In the genomic region with DNA sequence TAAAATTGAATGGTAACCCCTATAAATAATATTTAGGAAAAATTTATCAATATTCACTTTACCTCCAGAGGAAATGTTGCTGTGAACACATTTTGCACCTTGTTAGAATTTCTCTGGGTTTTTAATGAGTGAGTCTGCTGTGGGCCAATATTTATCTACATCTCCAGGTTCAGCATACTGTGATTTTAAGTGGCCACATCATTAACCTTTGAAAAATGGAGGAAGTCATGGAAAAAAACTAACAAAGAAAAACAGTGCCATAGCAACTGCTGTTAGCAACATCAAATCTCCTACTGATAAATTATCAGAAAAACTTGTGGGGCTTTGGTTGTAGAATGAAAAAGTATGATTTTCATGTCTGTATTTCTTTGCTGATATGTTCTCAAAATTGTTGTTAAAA, we compare ENCODE assay signal across 33 cellular contexts. TPM values are rescaled to one million over a fixed set of nuclear protein-coding genes. Genes with fewer than 3 reads are reported as not detected.
"Had no signal": no experiment of that assay in that cellular context is flagged by ENCODE, and none has a peak within 500 bp of the region (broad histone marks: within the 10 kb centered on the region; RNA-seq: fewer than 3 reads in every experiment).

No MANE protein-coding gene starts in this region.

- H3K27ac ChIP-seq: adrenal gland, body of pancreas, gastrocnemius medialis had no signal

- H3K27ac Mint-ChIP-seq: activated B cell treated with CpG ODN at 0.5 μM for 24 hours; activated CD8-positive, alpha-beta memory T cell treated with anti-CD3 and anti-CD28 coated beads, Interleukin-2, amount 10 ng/mL, durations not matched to agents 7 days and 5 days; activated CD8-positive, alpha-beta T cell treated with anti-CD3 and anti-CD28 coated beads for 36 hours; activated naive CD8-positive, alpha-beta T cell; activated T-cell treated with anti-CD3 and anti-CD28 coated beads, Interleukin-2, amount 50 U/mL, for 72 hours; nephron; progenitor cell of endocrine pancreas; stimulated activated memory B cell treated with anti-CD40 and anti-IgM and Interleukin-4, amounts not matched to agents 10 μg/mL and 1 μg/mL and 100 μg/mL, for 72 hours; stimulated activated naive CD8-positive, alpha-beta T cell treated with anti-CD3 and anti-CD28 coated beads, Interleukin-15, amount 100 ng/mL, for 72 hours had no signal

- FAIRE-seq: colon, endometrium had no signal

- H3K4me1 Mint-ChIP-seq: activated B cell treated with CpG ODN at 0.5 μM for 24 hours; activated CD8-positive, alpha-beta memory T cell treated with anti-CD3 and anti-CD28 coated beads, Interleukin-2, amount 10 ng/mL, durations not matched to agents 7 days and 5 days; nephron; stimulated activated memory B cell treated with anti-CD40 and anti-IgM and Interleukin-4, amounts not matched to agents 10 μg/mL and 1 μg/mL and 100 μg/mL, for 72 hours; stimulated activated naive CD8-positive, alpha-beta T cell treated with anti-CD3 and anti-CD28 coated beads, Interleukin-15, amount 100 ng/mL, for 72 hours had no signal

- H3K27me3 ChIP-seq: adrenal gland, body of pancreas, gastrocnemius medialis had no signal

- H3K4me2 ChIP-seq: smooth muscle cell had no signal

- H3K27me3 Mint-ChIP-seq: activated B cell treated with CpG ODN at 0.5 μM for 24 hours; activated CD8-positive, alpha-beta memory T cell treated with anti-CD3 and anti-CD28 coated beads, Interleukin-2, amount 10 ng/mL, durations not matched to agents 7 days and 5 days; activated CD8-positive, alpha-beta T cell treated with anti-CD3 and anti-CD28 coated beads for 36 hours; activated naive CD8-positive, alpha-beta T cell; progenitor cell of endocrine pancreas; stimulated activated memory B cell treated with anti-CD40 and anti-IgM and Interleukin-4, amounts not matched to agents 10 μg/mL and 1 μg/mL and 100 μg/mL, for 72 hours; stimulated activated naive CD8-positive, alpha-beta T cell treated with anti-CD3 and anti-CD28 coated beads, Interleukin-15, amount 100 ng/mL, for 72 hours; type B pancreatic cell had no signal

- H3K4me3 ChIP-seq: adrenal gland, body of pancreas, gastrocnemius medialis, smooth muscle cell had no signal

- H3K4me3 Mint-ChIP-seq: activated B cell treated with CpG ODN at 0.5 μM for 24 hours; activated CD8-positive, alpha-beta memory T cell treated with anti-CD3 and anti-CD28 coated beads, Interleukin-2, amount 10 ng/mL, durations not matched to agents 7 days and 5 days; activated CD8-positive, alpha-beta T cell treated with anti-CD3 and anti-CD28 coated beads for 36 hours; activated naive CD8-positive, alpha-beta T cell; activated T-cell treated with anti-CD3 and anti-CD28 coated beads, Interleukin-2, amount 50 U/mL, for 72 hours; nephron; stimulated activated memory B cell treated with anti-CD40 and anti-IgM and Interleukin-4, amounts not matched to agents 10 μg/mL and 1 μg/mL and 100 μg/mL, for 72 hours; stimulated activated naive CD8-positive, alpha-beta T cell treated with anti-CD3 and anti-CD28 coated beads, Interleukin-15, amount 100 ng/mL, for 72 hours; type B pancreatic cell had no signal

- H3K4me1 ChIP-seq: adrenal gland, body of pancreas, gastrocnemius medialis had no signal

- DNase-seq: activated B cell treated with CpG ODN at 0.5 μM for 24 hours; activated CD4-positive, alpha-beta T cell treated with anti-CD3 and anti-CD28 coated beads, Interleukin-2, amount 50 U/mL, for 1 hour; activated CD8-positive, alpha-beta memory T cell treated with anti-CD3 and anti-CD28 coated beads, Interleukin-2, amount 10 ng/mL, durations not matched to agents 7 days and 5 days; activated CD8-positive, alpha-beta T cell treated with anti-CD3 and anti-CD28 coated beads for 36 hours; activated effector memory CD4-positive, alpha-beta T cell treated with Interleukin-2 at 50 U/mL for 16 hours; activated naive CD4-positive, alpha-beta T cell treated with Interleukin-2 at 50 U/mL for 16 hours; activated T-cell treated with anti-CD3 and anti-CD28 coated beads, Interleukin-2, amount 50 U/mL, for 72 hours; adrenal gland; aorta; body of pancreas; dermis blood vessel endothelial cell; effector CD8-positive, alpha-beta T cell; gastrocnemius medialis; glutamatergic neuron; islet precursor cell; left cardiac atrium; left ventricle myocardium superior; retina; stimulated activated CD4-positive, alpha-beta T cell treated with anti-CD3 and anti-CD28 coated beads, Interleukin-1b, Interleukin-23, amount 100 ng/mL, for 48 hours; stimulated activated CD4-positive, alpha-beta T cell treated with anti-CD3 and anti-CD28 coated beads, Interleukin-4, amount 100 ng/mL, for 4 hours; stimulated activated CD8-positive, alpha-beta memory T cell treated with anti-CD3 and anti-CD28 coated beads, Interleukin-4, amount 100 ng/mL, for 48 hours; stimulated activated naive CD8-positive, alpha-beta T cell treated with anti-CD3 and anti-CD28 coated beads, Interleukin-15, amount 100 ng/mL, for 72 hours; substantia nigra had no signal

- ATAC-seq: activated CD8-positive, alpha-beta memory T cell treated with anti-CD3 and anti-CD28 coated beads, Interleukin-2, amount 10 ng/mL, durations not matched to agents 7 days and 5 days; activated CD8-positive, alpha-beta T cell treated with anti-CD3 and anti-CD28 coated beads for 36 hours; activated T-cell treated with anti-CD3 and anti-CD28 coated beads, Interleukin-2, amount 50 U/mL, for 72 hours; body of pancreas; gastrocnemius medialis; left cardiac atrium; left ventricle myocardium superior; stimulated activated memory B cell treated with anti-CD40 and anti-IgM and Interleukin-4, amounts not matched to agents 10 μg/mL and 1 μg/mL and 100 μg/mL, for 72 hours; stimulated activated naive CD8-positive, alpha-beta T cell treated with anti-CD3 and anti-CD28 coated beads, Interleukin-15, amount 100 ng/mL, for 72 hours had no signal

- H3K9me3 ChIP-seq: adrenal gland, body of pancreas, gastrocnemius medialis had no signal

RNA-seq across cellular contexts. Expression of a gene that starts 55.0 kb away (rescaled TPM):
- total RNA-seq: activated CD8-positive, alpha-beta T cell treated with anti-CD3 and anti-CD28 coated beads for 36 hours; dermis blood vessel endothelial cell; epithelial cell of proximal tubule; osteocyte; progenitor cell of endocrine pancreas; smooth muscle cell had no signal
